In the genomic region with DNA sequence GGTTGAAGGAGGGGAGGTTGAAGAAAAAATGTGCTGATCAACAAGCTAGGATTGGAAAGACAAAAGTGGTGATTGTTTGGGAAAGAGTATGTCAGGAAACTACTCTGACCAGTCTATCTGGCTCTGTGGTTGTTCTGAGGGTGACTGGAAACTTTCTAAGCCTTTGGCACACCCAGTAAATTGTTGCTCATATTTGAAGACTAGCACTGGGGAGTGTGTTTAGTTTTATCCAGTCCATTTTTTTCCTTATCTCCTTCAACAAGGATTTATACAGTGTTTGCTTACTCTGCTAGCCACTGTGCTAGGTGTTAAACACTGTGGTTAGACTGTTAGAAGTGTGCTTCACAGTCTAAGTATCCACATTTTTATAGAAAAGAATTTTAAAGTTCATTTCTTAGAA, we compare ENCODE assay signal across 18 cellular contexts. TPM values are rescaled to one million over a fixed set of nuclear protein-coding genes. Genes with fewer than 3 reads are reported as not detected.
DNase-seq lines count a peak whose midpoint lies in the region; TF ChIP-seq lines count a peak whose summit lies in the region.
"Had no signal": no experiment of that assay in that cellular context is flagged by ENCODE, and none has a peak within 500 bp of the region (broad histone marks: within the 10 kb centered on the region; RNA-seq: fewer than 3 reads in every experiment).

No MANE protein-coding gene starts in this region.

- TF ChIP-seq CTCF in stomach (IDR thresholded peaks at IDR 0.05): no peak

- intact Hi-C loops in stomach (cut with DNase I; ENCODE audit: low total_unique reads): no loop called here

- no peaks in the 10 kb centered on the region for H3K27me3 ChIP-seq in stomach

- DNase-seq in NCI-H2196 (lab: John Stamatoyannopoulos, UW; ENCODE audit: unreplicated experiment): peak; percentile 46
- DNase-seq in NCI-H2196 treated with DMSO at 0.1 percent for 48 hours (lab: John Stamatoyannopoulos, UW; ENCODE audit: unreplicated experiment): no peak
- peak; percentile 58 for DNase-seq in SK-MEL-5 (ENCODE audit: low read depth, low spot score)
- peak; percentile 69 for DNase-seq in islet precursor cell
- peak; percentile 41 for DNase-seq in stomach
- no peak for DNase-seq in activated CD4-positive, alpha-beta T cell treated with anti-CD3 and anti-CD28 coated beads for 48 hours
- no peak for DNase-seq in SK-N-DZ (ENCODE audit: low spot score)
- DNase-seq in MV-4-11 (lab: John Stamatoyannopoulos, UW): no peak
- DNase-seq: 8988T; activated CD4-positive, alpha-beta T cell treated with anti-CD3 and anti-CD28 coated beads, Interleukin-2, amount 50 U/mL, for 48 hours; CD4-positive, alpha-beta memory T cell; effector CD8-positive, alpha-beta T cell; GDM1; HFFc6; NCI-H1694 treated with DMSO at 0.1 percent for 48 hours; NCI-H82; nucleus accumbens; stimulated activated CD4-positive, alpha-beta T cell treated with anti-CD3 and anti-CD28 coated beads, Interleukin-12 subunit alpha, Interleukin-12 subunit beta, amount 100 ng/mL, for 4 hours had no signal

- TF ChIP-seq EP300 in stomach (IDR thresholded peaks at IDR 0.05): no peak

- TF ChIP-seq POLR2A in stomach (IDR thresholded peaks at IDR 0.05): no peak

- peak overlapping the region in 4 of 5 donors; percentile 64 to 80 (median 70) for H3K27ac ChIP-seq in stomach

- H3K4me3 ChIP-seq in stomach: no peak overlapping the region

- H3K9me3 ChIP-seq in stomach: peaks cover 0 to 8% (median 0%) of the 10 kb centered on the region in 4 donors

- H3K36me3 ChIP-seq in stomach: no peaks in the 10 kb centered on the region

- in situ Hi-C loops in SK-MEL-5 (cut with HindIII; ENCODE audit: low pct_unique_long_range_greater_than_20kb, low sequenced_read_pairs): no loop called here

- H3K4me1 ChIP-seq in stomach: peaks cover 0 to 43% (median 24%) of the 10 kb centered on the region in 4 donors

RNA-seq across cellular contexts. Expression of gene PPM1L, which starts 28.8 kb away (rescaled TPM):
- 1.0 and 1.1 TPM in 2 replicates for total RNA-seq in SK-MEL-5 (2014; rRNA removed; shearing (Covaris generic))
- 0.86 and 1.7 TPM in 2 replicates for polyA plus RNA-seq in SK-MEL-5 (2015; cell fraction: cytosol; rRNA removed)
- polyA plus RNA-seq in SK-MEL-5 (2015; cell fraction: nucleus; rRNA removed): 0.74 and 1.3 TPM in 2 replicates
- total RNA-seq in stomach: 10 to 100 TPM; 14.6 to 45.1 (median 27.2) TPM
- 1 to 10 TPM in 2 of 3 donors, under 1 TPM in 1; 0.61 to 2.6 (median 1.4) TPM for polyA plus RNA-seq in stomach
- polyA plus RNA-seq in SK-N-DZ (2014; cell fraction: cytosol; rRNA removed): 11.2 and 18.1 TPM in 2 replicates
- 8.3 and 10.3 TPM in 2 replicates for polyA plus RNA-seq in SK-N-DZ (2014; cell fraction: nucleus; rRNA removed)

Comparison
In these comparisons a context has a peak if more than half of its experiments do, and no peak if none do; other contexts are left out.
1. DNase-seq: peak in NCI-H2196 (single experiment), SK-MEL-5 (single experiment), islet precursor cell (single experiment) and stomach (single experiment); none in NCI-H2196 treated with DMSO at 0.1 percent for 48 hours (single experiment), activated CD4-positive, alpha-beta T cell treated with anti-CD3 and anti-CD28 coated beads for 48 hours (single experiment), SK-N-DZ (single experiment) and MV-4-11 (single experiment).